In the genomic region with DNA sequence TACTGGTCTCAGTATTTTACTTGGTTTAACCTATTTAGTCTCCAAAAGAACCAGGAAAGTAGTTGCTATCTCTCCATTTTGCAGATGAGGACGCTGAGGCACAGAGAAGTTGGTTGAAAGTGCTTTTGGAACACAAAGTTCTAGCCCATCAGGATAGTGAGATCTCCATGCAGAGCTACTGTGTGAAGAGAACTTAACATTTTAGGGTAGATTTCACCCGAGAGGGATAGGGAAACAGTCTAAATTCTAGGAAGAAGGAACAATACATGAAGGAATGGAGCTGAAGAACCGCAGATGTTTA, we compare ENCODE assay signal across 19 cellular contexts.
DNase-seq lines count a peak whose midpoint lies in the region; ATAC-seq, FAIRE-seq and TF ChIP-seq lines count a peak whose summit lies in the region.
"Had no signal": no experiment of that assay in that cellular context is flagged by ENCODE, and none has a peak within 500 bp of the region (broad histone marks: within the 10 kb centered on the region; RNA-seq: fewer than 3 reads in every experiment).

No MANE protein-coding gene starts in this region.

- no peak for FAIRE-seq in GM19239 (lab: Jason Lieb, UNC)

- no peak for TF ChIP-seq POLR2A in heart left ventricle (IDR thresholded peaks at IDR 0.05)

- H3K4me3 ChIP-seq in WI38 (ENCODE audit: low read depth, low read length) (peak overlapping the region; percentile 28), heart left ventricle (peak overlapping the region in 4 of 12 donors; percentile 5 to 27 (median 13)), osteoblast (ENCODE audit: insufficient read depth, low read length) (no peak overlapping the region), tibial artery (peak overlapping the region; percentile 26 to 41)
- H3K4me3 ChIP-seq: body of pancreas, PC-9 had no signal

- H3K27ac ChIP-seq in heart left ventricle (peak overlapping the region; percentile 26 to 81 (median 65)), osteoblast (ENCODE audit: low read depth, low read length) (no peak overlapping the region), tibial artery (peak overlapping the region; percentile 59 to 65)
- H3K27ac ChIP-seq: body of pancreas, PC-9, WERI-Rb-1 had no signal

- no peak overlapping the region for H2AFZ ChIP-seq in osteoblast (ENCODE audit: low read length)
- H2AFZ ChIP-seq: PC-9 had no signal

- H3K27me3 ChIP-seq in heart left ventricle, result no peaks in the 10 kb centered on the region
- no peaks in the 10 kb centered on the region for H3K27me3 ChIP-seq in osteoblast (ENCODE audit: insufficient read depth, low read length)
- no peaks in the 10 kb centered on the region for H3K27me3 ChIP-seq in tibial artery
- H3K27me3 ChIP-seq: body of pancreas had no signal

- TF ChIP-seq CTCF in WI38 (IDR thresholded peaks at IDR 0.05; ENCODE audit: low read depth, low read length) (no peak), heart left ventricle (IDR thresholded peaks at IDR 0.05) (no peak), osteoblast (IDR thresholded peaks at IDR 0.05; ENCODE audit: extremely low read depth, low read depth, low read length) (no peak), tibial artery (IDR thresholded peaks at IDR 0.05) (no peak)

- H3K4me2 ChIP-seq in osteoblast (ENCODE audit: insufficient read depth, low read length), result no peak overlapping the region
- H3K4me2 ChIP-seq: PC-9 had no signal

- no peak for DNase-seq in heart left ventricle
- peak; percentile 30 for DNase-seq in osteoblast (ENCODE audit: insufficient read length, low spot score, missing footprints)
- no peak for DNase-seq in tibial artery
- DNase-seq in Ammon's horn (ENCODE audit: low spot score), result no peak
- no peak for DNase-seq in stimulated activated naive CD4-positive, alpha-beta T cell (lab: John Stamatoyannopoulos, UW)
- DNase-seq in GM19239 (ENCODE audit: insufficient read length, low spot score), result no peak
- DNase-seq: activated gamma-delta T cell treated with Interleukin-2 at 50 U/mL for 16 hours; BE2C; body of pancreas; DMS153; effector CD4-positive, alpha-beta T cell; Kasumi-1; NCI-H1436 treated with DMSO at 0.1 percent for 48 hours; NCI-H510A treated with DMSO at 0.1 percent for 48 hours; PC-9; stimulated activated naive CD8-positive, alpha-beta T cell treated with anti-CD3 and anti-CD28 coated beads, Interleukin-15, amount 100 ng/mL, for 72 hours; WERI-Rb-1 had no signal

- H3K36me3 ChIP-seq in heart left ventricle, result no peaks in the 10 kb centered on the region
- peaks cover 3% of the 10 kb centered on the region for H3K36me3 ChIP-seq in osteoblast (ENCODE audit: insufficient read depth, low read length)
- no peaks in the 10 kb centered on the region for H3K36me3 ChIP-seq in tibial artery
- H3K36me3 ChIP-seq: BE2C, WERI-Rb-1 had no signal

- H4K20me1 ChIP-seq in osteoblast (ENCODE audit: insufficient read depth, low read length), result peaks cover 6% of the 10 kb centered on the region

- intact Hi-C loops in heart left ventricle (cut with DNase I) (loop anchor here in 6 of 10 donors (2.0 to 10.0 kb wide), 10 partner anchors 34 to 146 kb away; a partner anchor contains a TSS), tibial artery (cut with DNase I; ENCODE audit: low total_unique reads) (no loop called here)

- WGBS in heart left ventricle, 4 donors, result 49 to 65% (median 61%) methylated on average over 3 of the region's 3 CpGs

- peaks cover 29% of the 10 kb centered on the region for H3K79me2 ChIP-seq in osteoblast (ENCODE audit: insufficient read depth, low read length)

- peaks cover 7 to 83% (median 57%) of the 10 kb centered on the region in 12 donors for H3K4me1 ChIP-seq in heart left ventricle
- no peaks in the 10 kb centered on the region for H3K4me1 ChIP-seq in osteoblast (ENCODE audit: insufficient read depth, low read length)
- H3K4me1 ChIP-seq in tibial artery, result peaks cover 0 to 48% (median 26%) of the 10 kb centered on the region in 4 donors
- H3K4me1 ChIP-seq: BE2C had no signal

- no peak for ATAC-seq in heart left ventricle
- no peak for ATAC-seq in HG03521 (IDR thresholded peaks at IDR 0.05; ENCODE audit: unreplicated experiment)
- ATAC-seq: body of pancreas; stimulated activated naive CD8-positive, alpha-beta T cell treated with anti-CD3 and anti-CD28 coated beads, Interleukin-15, amount 100 ng/mL, for 72 hours had no signal

- H3K9me3 ChIP-seq in heart left ventricle (no peaks in the 10 kb centered on the region), osteoblast (ENCODE audit: low read depth, low read length) (no peaks in the 10 kb centered on the region), tibial artery (no peaks in the 10 kb centered on the region)
- H3K9me3 ChIP-seq: BE2C, body of pancreas had no signal
